In the genomic region with DNA sequence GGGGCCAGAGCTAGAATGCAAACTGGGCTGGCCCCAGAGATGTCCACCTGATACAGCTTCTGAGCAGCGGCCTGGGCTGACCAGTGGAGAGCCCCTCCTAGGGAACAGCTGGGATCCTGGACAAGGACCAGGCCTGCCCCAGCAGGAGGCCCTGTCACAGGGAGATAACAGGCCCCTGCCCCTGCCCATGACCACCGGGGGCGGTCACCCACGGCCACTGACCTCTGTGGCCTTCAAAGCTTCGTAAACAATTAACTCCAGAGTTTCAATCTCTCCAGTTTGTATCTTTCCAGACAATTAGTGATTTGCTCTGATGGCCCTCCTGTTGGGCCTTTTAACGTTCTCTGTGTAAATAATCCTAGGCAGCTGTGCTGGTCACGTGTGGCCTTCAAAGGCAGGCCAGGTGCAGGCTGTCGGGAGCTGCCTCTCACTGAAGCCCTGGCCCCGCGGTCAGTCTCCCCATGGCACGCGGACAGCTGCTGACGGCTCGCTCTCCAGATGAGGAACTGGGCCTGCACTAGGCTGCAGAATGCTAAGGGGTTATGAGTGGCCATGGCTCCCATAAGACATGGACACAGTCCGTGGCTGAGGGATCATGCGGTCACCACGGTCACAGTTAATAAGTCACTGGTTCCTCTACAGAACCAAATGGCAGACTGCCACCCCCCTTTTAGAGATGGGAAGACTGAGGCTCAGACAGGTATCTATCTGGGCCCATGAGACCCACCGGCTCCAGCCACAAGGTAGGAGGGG, we compare ENCODE assay signal across 1 cellular context.
TF ChIP-seq lines count a peak whose summit lies in the region.

No MANE protein-coding gene starts in this region.

TF ChIP-seq in K562, 482 proteins besides CTCF, POLR2A, EP300 and RAD21 (continued from another document and continues in another):
- TF ChIP-seq, protein P1, sequence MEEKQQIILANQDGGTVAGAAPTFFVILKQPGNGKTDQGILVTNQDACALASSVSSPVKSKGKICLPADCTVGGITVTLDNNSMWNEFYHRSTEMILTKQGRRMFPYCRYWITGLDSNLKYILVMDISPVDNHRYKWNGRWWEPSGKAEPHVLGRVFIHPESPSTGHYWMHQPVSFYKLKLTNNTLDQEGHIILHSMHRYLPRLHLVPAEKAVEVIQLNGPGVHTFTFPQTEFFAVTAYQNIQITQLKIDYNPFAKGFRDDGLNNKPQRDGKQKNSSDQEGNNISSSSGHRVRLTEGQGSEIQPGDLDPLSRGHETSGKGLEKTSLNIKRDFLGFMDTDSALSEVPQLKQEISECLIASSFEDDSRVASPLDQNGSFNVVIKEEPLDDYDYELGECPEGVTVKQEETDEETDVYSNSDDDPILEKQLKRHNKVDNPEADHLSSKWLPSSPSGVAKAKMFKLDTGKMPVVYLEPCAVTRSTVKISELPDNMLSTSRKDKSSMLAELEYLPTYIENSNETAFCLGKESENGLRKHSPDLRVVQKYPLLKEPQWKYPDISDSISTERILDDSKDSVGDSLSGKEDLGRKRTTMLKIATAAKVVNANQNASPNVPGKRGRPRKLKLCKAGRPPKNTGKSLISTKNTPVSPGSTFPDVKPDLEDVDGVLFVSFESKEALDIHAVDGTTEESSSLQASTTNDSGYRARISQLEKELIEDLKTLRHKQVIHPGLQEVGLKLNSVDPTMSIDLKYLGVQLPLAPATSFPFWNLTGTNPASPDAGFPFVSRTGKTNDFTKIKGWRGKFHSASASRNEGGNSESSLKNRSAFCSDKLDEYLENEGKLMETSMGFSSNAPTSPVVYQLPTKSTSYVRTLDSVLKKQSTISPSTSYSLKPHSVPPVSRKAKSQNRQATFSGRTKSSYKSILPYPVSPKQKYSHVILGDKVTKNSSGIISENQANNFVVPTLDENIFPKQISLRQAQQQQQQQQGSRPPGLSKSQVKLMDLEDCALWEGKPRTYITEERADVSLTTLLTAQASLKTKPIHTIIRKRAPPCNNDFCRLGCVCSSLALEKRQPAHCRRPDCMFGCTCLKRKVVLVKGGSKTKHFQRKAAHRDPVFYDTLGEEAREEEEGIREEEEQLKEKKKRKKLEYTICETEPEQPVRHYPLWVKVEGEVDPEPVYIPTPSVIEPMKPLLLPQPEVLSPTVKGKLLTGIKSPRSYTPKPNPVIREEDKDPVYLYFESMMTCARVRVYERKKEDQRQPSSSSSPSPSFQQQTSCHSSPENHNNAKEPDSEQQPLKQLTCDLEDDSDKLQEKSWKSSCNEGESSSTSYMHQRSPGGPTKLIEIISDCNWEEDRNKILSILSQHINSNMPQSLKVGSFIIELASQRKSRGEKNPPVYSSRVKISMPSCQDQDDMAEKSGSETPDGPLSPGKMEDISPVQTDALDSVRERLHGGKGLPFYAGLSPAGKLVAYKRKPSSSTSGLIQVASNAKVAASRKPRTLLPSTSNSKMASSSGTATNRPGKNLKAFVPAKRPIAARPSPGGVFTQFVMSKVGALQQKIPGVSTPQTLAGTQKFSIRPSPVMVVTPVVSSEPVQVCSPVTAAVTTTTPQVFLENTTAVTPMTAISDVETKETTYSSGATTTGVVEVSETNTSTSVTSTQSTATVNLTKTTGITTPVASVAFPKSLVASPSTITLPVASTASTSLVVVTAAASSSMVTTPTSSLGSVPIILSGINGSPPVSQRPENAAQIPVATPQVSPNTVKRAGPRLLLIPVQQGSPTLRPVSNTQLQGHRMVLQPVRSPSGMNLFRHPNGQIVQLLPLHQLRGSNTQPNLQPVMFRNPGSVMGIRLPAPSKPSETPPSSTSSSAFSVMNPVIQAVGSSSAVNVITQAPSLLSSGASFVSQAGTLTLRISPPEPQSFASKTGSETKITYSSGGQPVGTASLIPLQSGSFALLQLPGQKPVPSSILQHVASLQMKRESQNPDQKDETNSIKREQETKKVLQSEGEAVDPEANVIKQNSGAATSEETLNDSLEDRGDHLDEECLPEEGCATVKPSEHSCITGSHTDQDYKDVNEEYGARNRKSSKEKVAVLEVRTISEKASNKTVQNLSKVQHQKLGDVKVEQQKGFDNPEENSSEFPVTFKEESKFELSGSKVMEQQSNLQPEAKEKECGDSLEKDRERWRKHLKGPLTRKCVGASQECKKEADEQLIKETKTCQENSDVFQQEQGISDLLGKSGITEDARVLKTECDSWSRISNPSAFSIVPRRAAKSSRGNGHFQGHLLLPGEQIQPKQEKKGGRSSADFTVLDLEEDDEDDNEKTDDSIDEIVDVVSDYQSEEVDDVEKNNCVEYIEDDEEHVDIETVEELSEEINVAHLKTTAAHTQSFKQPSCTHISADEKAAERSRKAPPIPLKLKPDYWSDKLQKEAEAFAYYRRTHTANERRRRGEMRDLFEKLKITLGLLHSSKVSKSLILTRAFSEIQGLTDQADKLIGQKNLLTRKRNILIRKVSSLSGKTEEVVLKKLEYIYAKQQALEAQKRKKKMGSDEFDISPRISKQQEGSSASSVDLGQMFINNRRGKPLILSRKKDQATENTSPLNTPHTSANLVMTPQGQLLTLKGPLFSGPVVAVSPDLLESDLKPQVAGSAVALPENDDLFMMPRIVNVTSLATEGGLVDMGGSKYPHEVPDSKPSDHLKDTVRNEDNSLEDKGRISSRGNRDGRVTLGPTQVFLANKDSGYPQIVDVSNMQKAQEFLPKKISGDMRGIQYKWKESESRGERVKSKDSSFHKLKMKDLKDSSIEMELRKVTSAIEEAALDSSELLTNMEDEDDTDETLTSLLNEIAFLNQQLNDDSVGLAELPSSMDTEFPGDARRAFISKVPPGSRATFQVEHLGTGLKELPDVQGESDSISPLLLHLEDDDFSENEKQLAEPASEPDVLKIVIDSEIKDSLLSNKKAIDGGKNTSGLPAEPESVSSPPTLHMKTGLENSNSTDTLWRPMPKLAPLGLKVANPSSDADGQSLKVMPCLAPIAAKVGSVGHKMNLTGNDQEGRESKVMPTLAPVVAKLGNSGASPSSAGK (IDR thresholded peaks at IDR 0.05) = peak; percentile 75
- TF ChIP-seq RCOR1 (IDR thresholded peaks at IDR 0.05; ENCODE audit: borderline replicate concordance in 1 of 2, low read depth in 2 of 2, low read length in 2 of 2) = peak in 1 of 2 experiments; percentile 71; a peak in 2 of 4 replicates
- TF ChIP-seq YY1 (IDR thresholded peaks at IDR 0.05; ENCODE audit: borderline replicate concordance in 1 of 3, control insufficient read depth in 1 of 3, extremely low read depth in 1 of 3, insufficient read depth in 3 of 3, insufficient read length in 1 of 3, insufficient replicate concordance in 2 of 3, low read depth in 1 of 3, low read length in 2 of 3) = no peak
- peak; percentile 92 for TF ChIP-seq BHLHE40 (IDR thresholded peaks at IDR 0.05; ENCODE audit: low read length)
- peak; percentile 68 for TF ChIP-seq DPF2 (IDR thresholded peaks at IDR 0.05)
- 0 out of 4 replicates have a peak, but pooled peaks of 1 of the 2 experiments have one; percentile 27 for TF ChIP-seq NONO (IDR thresholded peaks at IDR 0.05; ENCODE audit: low read depth in 2 of 2, low read length in 1 of 2)
- peak; percentile 42; the same call in 1 of the 2 replicates for TF ChIP-seq SP1 (CRISPR knock-in tag; IDR thresholded peaks at IDR 0.05)
- peak in 1 of 2 experiments; percentile 57; a peak in 2 of 4 replicates for TF ChIP-seq FOXA3 (CRISPR knock-in tag; conservative IDR thresholded peaks at IDR 0.05 in 1 of 2, IDR thresholded peaks at IDR 0.05 in 1 of 2)
- TF ChIP-seq RFX7 (CRISPR knock-in tag; IDR thresholded peaks at IDR 0.05) = no peak
- TF ChIP-seq COPS2 (conservative IDR thresholded peaks at IDR 0.05) = no peak
- TF ChIP-seq, protein P2, sequence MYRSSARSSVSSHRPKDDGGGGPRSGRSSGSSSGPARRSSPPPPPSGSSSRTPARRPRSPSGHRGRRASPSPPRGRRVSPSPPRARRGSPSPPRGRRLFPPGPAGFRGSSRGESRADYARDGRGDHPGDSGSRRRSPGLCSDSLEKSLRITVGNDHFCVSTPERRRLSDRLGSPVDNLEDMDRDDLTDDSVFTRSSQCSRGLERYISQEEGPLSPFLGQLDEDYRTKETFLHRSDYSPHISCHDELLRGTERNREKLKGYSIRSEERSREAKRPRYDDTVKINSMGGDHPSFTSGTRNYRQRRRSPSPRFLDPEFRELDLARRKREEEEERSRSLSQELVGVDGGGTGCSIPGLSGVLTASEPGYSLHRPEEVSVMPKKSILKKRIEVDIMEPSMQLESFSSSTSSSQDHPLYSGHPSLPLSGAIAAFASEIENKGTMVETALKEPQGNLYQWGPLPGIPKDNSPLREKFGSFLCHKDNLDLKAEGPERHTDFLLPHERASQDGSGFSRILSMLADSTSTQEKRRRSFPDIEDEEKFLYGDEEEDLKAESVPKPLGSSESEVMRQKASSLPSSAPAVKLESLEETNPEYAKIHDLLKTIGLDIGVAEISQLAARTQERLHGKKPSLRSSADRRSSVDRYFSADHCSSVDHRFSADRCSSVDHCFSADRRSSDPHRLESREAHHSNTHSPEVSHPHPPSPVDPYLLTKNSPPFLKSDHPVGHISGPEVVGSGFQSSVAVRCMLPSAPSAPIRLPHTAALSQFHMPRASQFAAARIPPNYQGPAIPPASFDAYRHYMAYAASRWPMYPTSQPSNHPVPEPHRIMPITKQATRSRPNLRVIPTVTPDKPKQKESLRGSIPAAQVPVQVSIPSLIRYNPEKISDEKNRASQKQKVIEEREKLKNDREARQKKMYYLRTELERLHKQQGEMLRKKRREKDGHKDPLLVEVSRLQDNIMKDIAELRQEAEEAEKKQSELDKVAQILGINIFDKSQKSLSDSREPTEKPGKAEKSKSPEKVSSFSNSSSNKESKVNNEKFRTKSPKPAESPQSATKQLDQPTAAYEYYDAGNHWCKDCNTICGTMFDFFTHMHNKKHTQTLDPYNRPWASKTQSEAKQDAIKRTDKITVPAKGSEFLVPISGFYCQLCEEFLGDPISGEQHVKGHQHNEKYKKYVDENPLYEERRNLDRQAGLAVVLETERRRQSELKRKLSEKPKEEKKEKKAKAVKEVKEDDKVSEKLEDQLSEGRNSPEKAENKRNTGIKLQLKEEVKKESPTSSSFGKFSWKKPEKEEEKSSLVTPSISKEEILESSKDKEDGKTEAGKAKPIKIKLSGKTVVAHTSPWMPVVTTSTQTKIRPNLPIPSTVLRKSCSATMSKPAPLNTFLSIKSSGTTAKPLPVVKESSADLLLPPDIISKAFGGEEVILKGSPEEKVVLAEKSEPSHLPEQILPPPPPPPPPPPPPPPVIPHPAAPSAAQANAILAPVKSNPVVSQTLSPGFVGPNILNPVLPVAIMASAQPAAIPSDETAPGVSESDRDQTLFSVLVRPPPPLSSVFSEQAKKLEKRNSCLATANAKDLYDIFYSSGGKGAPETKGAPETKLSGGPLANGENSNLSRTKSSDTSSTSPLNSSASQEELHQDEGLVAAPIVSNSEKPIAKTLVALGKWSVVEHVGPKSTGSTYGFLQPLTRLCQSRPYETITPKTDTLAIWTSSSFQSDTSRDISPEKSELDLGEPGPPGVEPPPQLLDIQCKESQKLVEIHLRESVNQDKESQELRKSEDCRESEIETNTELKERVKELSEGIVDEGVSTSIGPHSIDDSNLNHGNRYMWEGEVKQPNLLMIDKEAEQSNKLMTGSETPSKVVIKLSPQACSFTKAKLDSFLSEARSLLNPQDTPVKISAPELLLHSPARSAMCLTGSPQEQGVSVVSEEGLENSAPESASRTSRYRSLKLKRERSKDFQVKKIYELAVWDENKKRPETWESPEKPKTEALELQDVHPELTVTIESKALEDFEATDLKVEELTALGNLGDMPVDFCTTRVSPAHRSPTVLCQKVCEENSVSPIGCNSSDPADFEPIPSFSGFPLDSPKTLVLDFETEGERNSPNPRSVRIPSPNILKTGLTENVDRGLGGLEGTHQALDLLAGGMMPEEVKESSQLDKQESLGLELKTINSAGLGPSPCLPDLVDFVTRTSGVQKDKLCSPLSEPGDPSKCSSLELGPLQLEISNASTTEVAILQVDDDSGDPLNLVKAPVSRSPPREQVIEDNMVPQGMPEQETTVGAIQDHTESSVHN (IDR thresholded peaks at IDR 0.05; ENCODE audit: borderline replicate concordance in 1 of 2, low read depth in 1 of 2) = peak in 1 of 2 experiments; percentile 62; a peak in 1 of 4 replicates
- TF ChIP-seq, protein P3, sequence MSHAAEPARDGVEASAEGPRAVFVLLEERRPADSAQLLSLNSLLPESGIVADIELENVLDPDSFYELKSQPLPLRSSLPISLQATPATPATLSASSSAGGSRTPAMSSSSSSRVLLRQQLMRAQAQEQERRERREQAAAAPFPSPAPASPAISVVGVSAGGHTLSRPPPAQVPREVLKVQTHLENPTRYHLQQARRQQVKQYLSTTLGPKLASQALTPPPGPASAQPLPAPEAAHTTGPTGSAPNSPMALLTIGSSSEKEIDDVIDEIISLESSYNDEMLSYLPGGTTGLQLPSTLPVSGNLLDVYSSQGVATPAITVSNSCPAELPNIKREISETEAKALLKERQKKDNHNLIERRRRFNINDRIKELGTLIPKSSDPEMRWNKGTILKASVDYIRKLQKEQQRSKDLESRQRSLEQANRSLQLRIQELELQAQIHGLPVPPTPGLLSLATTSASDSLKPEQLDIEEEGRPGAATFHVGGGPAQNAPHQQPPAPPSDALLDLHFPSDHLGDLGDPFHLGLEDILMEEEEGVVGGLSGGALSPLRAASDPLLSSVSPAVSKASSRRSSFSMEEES (CRISPR knock-in tag; IDR thresholded peaks at IDR 0.05) = peak; percentile 28
- TF ChIP-seq, protein P4, sequence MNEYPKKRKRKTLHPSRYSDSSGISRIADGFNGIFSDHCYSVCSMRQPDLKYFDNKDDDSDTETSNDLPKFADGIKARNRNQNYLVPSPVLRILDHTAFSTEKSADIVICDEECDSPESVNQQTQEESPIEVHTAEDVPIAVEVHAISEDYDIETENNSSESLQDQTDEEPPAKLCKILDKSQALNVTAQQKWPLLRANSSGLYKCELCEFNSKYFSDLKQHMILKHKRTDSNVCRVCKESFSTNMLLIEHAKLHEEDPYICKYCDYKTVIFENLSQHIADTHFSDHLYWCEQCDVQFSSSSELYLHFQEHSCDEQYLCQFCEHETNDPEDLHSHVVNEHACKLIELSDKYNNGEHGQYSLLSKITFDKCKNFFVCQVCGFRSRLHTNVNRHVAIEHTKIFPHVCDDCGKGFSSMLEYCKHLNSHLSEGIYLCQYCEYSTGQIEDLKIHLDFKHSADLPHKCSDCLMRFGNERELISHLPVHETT (CRISPR knock-in tag; conservative IDR thresholded peaks at IDR 0.05 in 1 of 2, IDR thresholded peaks at IDR 0.05 in 1 of 2) = 0 out of 4 replicates have a peak, but pooled peaks of 1 of the 2 experiments have one; percentile 48
- peak; percentile 87 for TF ChIP-seq ARID1B (IDR thresholded peaks at IDR 0.05)
- no peak for TF ChIP-seq MTA1 (IDR thresholded peaks at IDR 0.05; ENCODE audit: borderline replicate concordance)
- TF ChIP-seq ZBED1 (IDR thresholded peaks at IDR 0.05) = no peak
- peak; percentile 83 for TF ChIP-seq HMGN3 (IDR thresholded peaks at IDR 0.05; ENCODE audit: borderline replicate concordance, extremely low read depth, insufficient read length, low read depth, low read length)
- TF ChIP-seq HSF4 (CRISPR knock-in tag; IDR thresholded peaks at IDR 0.05; ENCODE audit: borderline replicate concordance) = no peak
- no peak for TF ChIP-seq FOXJ2 (tag; IDR thresholded peaks at IDR 0.05)
- peak; percentile 77 for TF ChIP-seq ZBTB7A (IDR thresholded peaks at IDR 0.05; ENCODE audit: borderline replicate concordance, control insufficient read depth, low read depth, low read length)
- TF ChIP-seq KLF16 (IDR thresholded peaks at IDR 0.05) = peak; percentile 36
- peak; percentile 38; the same call in 1 of the 2 replicates for TF ChIP-seq NR2C1 (IDR thresholded peaks at IDR 0.05)
- peak; percentile 25; the same call in 1 of the 2 replicates for TF ChIP-seq NR2C1 (tag; IDR thresholded peaks at IDR 0.05)
- TF ChIP-seq, protein P5, sequence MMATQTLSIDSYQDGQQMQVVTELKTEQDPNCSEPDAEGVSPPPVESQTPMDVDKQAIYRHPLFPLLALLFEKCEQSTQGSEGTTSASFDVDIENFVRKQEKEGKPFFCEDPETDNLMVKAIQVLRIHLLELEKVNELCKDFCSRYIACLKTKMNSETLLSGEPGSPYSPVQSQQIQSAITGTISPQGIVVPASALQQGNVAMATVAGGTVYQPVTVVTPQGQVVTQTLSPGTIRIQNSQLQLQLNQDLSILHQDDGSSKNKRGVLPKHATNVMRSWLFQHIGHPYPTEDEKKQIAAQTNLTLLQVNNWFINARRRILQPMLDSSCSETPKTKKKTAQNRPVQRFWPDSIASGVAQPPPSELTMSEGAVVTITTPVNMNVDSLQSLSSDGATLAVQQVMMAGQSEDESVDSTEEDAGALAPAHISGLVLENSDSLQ (IDR thresholded peaks at IDR 0.05) = peak; percentile 6; the same call in 1 of the 2 replicates
- peak; percentile 63; the same call in 1 of the 2 replicates for TF ChIP-seq CTBP1 (IDR thresholded peaks at IDR 0.05; ENCODE audit: borderline replicate concordance)
- TF ChIP-seq HDAC2 (IDR thresholded peaks at IDR 0.05) = 0 out of 2 replicates have a peak, but pooled peaks have one; percentile 16
